In genomic region chrX:140507223-140507981, GRCh38 we compare ENCODE assay signal across 19 cellular contexts. TPM values are rescaled to one million over a fixed set of nuclear protein-coding genes. Genes with fewer than 3 reads are reported as not detected.
DNase-seq lines count a peak whose midpoint lies in the region; ATAC-seq, FAIRE-seq and TF ChIP-seq lines count a peak whose summit lies in the region.
"Had no signal": no experiment of that assay in that cellular context is flagged by ENCODE, and none has a peak within 500 bp of the region (broad histone marks: within the 10 kb centered on the region; RNA-seq: fewer than 3 reads in every experiment).

No MANE protein-coding gene starts in this region.

- H3K4me3 ChIP-seq in SJCRH30 (peak overlapping the region; percentile 34), iPS-11a (ENCODE audit: low read depth, low read length) (peak overlapping the region; percentile 8), psoas muscle (no peak overlapping the region)
- H3K4me3 ChIP-seq: A549, SK-N-MC had no signal

- 2 to 23% (median 4%) methylated on average over 23 to 36 of the region's 36 CpGs for WGBS in psoas muscle, 3 donors

- DNase-seq in NCI-H524 (lab: John Stamatoyannopoulos, UW), result peak; percentile 16 to 65
- DNase-seq in NCI-H524 treated with DMSO at 0.1 percent for 48 hours (lab: John Stamatoyannopoulos, UW), result no peak
- peak; percentile 60 to 76 for DNase-seq in SJCRH30
- DNase-seq in psoas muscle, result no peak
- no peak for DNase-seq in sciatic nerve (ENCODE audit: low spot score)
- no peak for DNase-seq in frontal cortex (ENCODE audit: low spot score in 2 of 2)
- DNase-seq in H54 (ENCODE audit: insufficient read length, low spot score), result no peak
- DNase-seq: activated CD4-positive, alpha-beta T cell treated with anti-CD3 and anti-CD28 coated beads, Interleukin-2, amount 50 U/mL, for 4 hours; activated naive CD8-positive, alpha-beta T cell treated with anti-CD3 and anti-CD28 coated beads for 36 hours; activated T-cell treated with anti-CD3 and anti-CD28 coated beads, Interleukin-2, amount 50 U/mL, for 1 hour; CD4-positive, CD25-positive, alpha-beta regulatory T cell; effector memory CD8-positive, alpha-beta T cell; immature natural killer cell; stimulated activated naive CD8-positive, alpha-beta T cell treated with anti-CD3 and anti-CD28 coated beads, Interleukin-15, Interleukin-2, amounts not matched to agents 100 U/mL and 50 U/mL, for 24 hours had no signal

- intact Hi-C loops in psoas muscle (cut with DNase I) (no loop called here), sciatic nerve (cut with DNase I) (no loop called here)

- H3K36me3 ChIP-seq in SJCRH30 (no peaks in the 10 kb centered on the region), psoas muscle (ENCODE audit: insufficient read depth in 1 of 2, low read depth in 1 of 2) (no peaks in the 10 kb centered on the region)

- TF ChIP-seq CTCF in psoas muscle (IDR thresholded peaks at IDR 0.05), result no peak

- H3K4me1 ChIP-seq in SJCRH30 (no peaks in the 10 kb centered on the region), psoas muscle (no peaks in the 10 kb centered on the region)
- H3K4me1 ChIP-seq: A549 had no signal

- peak; percentile 29 to 85 (median 72) for ATAC-seq in psoas muscle
- no peak for ATAC-seq in sciatic nerve
- ATAC-seq: effector memory CD8-positive, alpha-beta T cell; stimulated activated naive CD8-positive, alpha-beta T cell treated with anti-CD3 and anti-CD28 coated beads, Interleukin-15, Interleukin-2, amounts not matched to agents 100 U/mL and 50 U/mL, for 24 hours had no signal

- H3K27me3 ChIP-seq in SJCRH30 (no peaks in the 10 kb centered on the region), psoas muscle (ENCODE audit: insufficient read depth in 3 of 3, low read length in 2 of 3) (peaks cover 7 to 98% (median 35%) of the 10 kb centered on the region in 3 donors)

- H3K27ac ChIP-seq in SJCRH30 (peak overlapping the region; percentile 26; the same call in 1 of the 2 replicates), psoas muscle (no peak overlapping the region)
- H3K27ac ChIP-seq: A549, SK-N-MC had no signal

- FAIRE-seq in frontal cortex (lab: Jason Lieb, UNC), result no peak
- FAIRE-seq in H54 (lab: Jason Lieb, UNC), result no peak
- FAIRE-seq: A549 had no signal

- H3K9me3 ChIP-seq in SJCRH30 (replicated peaks) (no peaks in the 10 kb centered on the region), psoas muscle (no peaks in the 10 kb centered on the region)
- H3K9me3 ChIP-seq: A549 had no signal

- no peak for TF ChIP-seq POLR2A in H54 (IDR thresholded peaks at IDR 0.05; ENCODE audit: low read depth, low read length)

RNA-seq across cellular contexts. Expression of gene SOX3, which starts 2.5 kb away (rescaled TPM):
- total RNA-seq in SJCRH30 (2014; rRNA removed; shearing (Covaris generic)), result not detected in 2 replicates
- total RNA-seq in psoas muscle (not detected), sciatic nerve (not detected), frontal cortex (2.4 TPM)
- polyA plus RNA-seq in psoas muscle, result under 1 TPM in 2 of 3 donors, not detected in 1; 0.03 to 0.10 TPM
- total RNA-seq: activated naive CD8-positive, alpha-beta T cell treated with anti-CD3 and anti-CD28 coated beads for 36 hours; CD4-positive, CD25-positive, alpha-beta regulatory T cell; G401; urinary bladder had no signal
- polyA plus RNA-seq: A549; CD4-positive, CD25-positive, alpha-beta regulatory T cell; immature natural killer cell; urinary bladder had no signal

Comparison
In these comparisons a context has a peak if more than half of its experiments do, and no peak if none do; other contexts are left out.
1. DNase-seq: peak in NCI-H524 (2 of 2) and SJCRH30 (2 of 2); none in NCI-H524 treated with DMSO at 0.1 percent for 48 hours (single experiment), psoas muscle (0 of 2), sciatic nerve (single experiment), frontal cortex (0 of 2) and H54 (single experiment).